Comparison of ENCODE assay signal across 10 cellular contexts in genomic region chr20:33644313-33645071, GRCh38.
DNase-seq lines count a peak whose midpoint lies in the region; ATAC-seq and TF ChIP-seq lines count a peak whose summit lies in the region.
"Had no signal": no experiment of that assay in that cellular context is flagged by ENCODE, and none has a peak within 500 bp of the region (broad histone marks: within the 10 kb centered on the region; RNA-seq: fewer than 3 reads in every experiment).

No MANE protein-coding gene starts in this region.

- no peaks in the 10 kb centered on the region for H3K27me3 ChIP-seq in parathyroid adenoma (ENCODE audit: control insufficient read depth, insufficient read depth, low read length)
- no peaks in the 10 kb centered on the region for H3K27me3 ChIP-seq in HAP-1 (ENCODE audit: low read depth)

- no peaks in the 10 kb centered on the region for H3K79me2 ChIP-seq in parathyroid adenoma

- H3K4me1 Mint-ChIP-seq in effector memory CD8-positive, alpha-beta T cell (ENCODE audit: low read depth in 2 of 2): peaks cover 9% of the 10 kb centered on the region in 2 donors

- no peak overlapping the region for H2AFZ ChIP-seq in parathyroid adenoma
- H2AFZ ChIP-seq: GM23248 had no signal

- H3K9me3 Mint-ChIP-seq in effector memory CD8-positive, alpha-beta T cell: no peaks in the 10 kb centered on the region
- H3K9me3 Mint-ChIP-seq: H9 had no signal

- H3K9ac ChIP-seq in parathyroid adenoma: no peak overlapping the region
- H3K9ac ChIP-seq: GM23248 had no signal

- H3K36me3 ChIP-seq in parathyroid adenoma (ENCODE audit: control insufficient read depth, insufficient read depth, low read length) (no peaks in the 10 kb centered on the region), HAP-1 (replicated peaks) (peaks cover 21% of the 10 kb centered on the region)

- no peak overlapping the region for H3K4me3 Mint-ChIP-seq in effector memory CD8-positive, alpha-beta T cell
- H3K4me3 Mint-ChIP-seq: H9 had no signal

- 0 out of 2 replicates have a peak overlapping the region, but pooled peaks have one; percentile 14 for H3K27ac ChIP-seq in 22Rv1
- peak overlapping the region; percentile 93 for H3K27ac ChIP-seq in C4-2B
- H3K27ac ChIP-seq in parathyroid adenoma: no peak overlapping the region
- H3K27ac ChIP-seq: GM23248 had no signal

- H3K4me3 ChIP-seq in parathyroid adenoma (ENCODE audit: low read depth, low read length) (no peak overlapping the region), HAP-1 (no peak overlapping the region)
- H3K4me3 ChIP-seq: GM23248 had no signal

- H3K9me3 ChIP-seq in parathyroid adenoma (ENCODE audit: control insufficient read depth, low read length): no peaks in the 10 kb centered on the region
- no peaks in the 10 kb centered on the region for H3K9me3 ChIP-seq in HAP-1

- peak overlapping the region; percentile 26 for H3K4me2 ChIP-seq in parathyroid adenoma (ENCODE audit: low read length)

- DNase-seq in effector memory CD8-positive, alpha-beta T cell: no peak
- DNase-seq in HAP-1 (ENCODE audit: low spot score in 2 of 2): no peak
- no peak for DNase-seq in NCI-H1436 (lab: John Stamatoyannopoulos, UW)
- DNase-seq: Calu3, DMS 273 treated with DMSO at 0.1 percent for 48 hours, GM23248, H9 had no signal

- no peak for ATAC-seq in effector memory CD8-positive, alpha-beta T cell (replicated peaks)

- H3K4me1 ChIP-seq in parathyroid adenoma (no peaks in the 10 kb centered on the region), HAP-1 (no peaks in the 10 kb centered on the region)

- peaks cover 46% of the 10 kb centered on the region for H3K36me3 Mint-ChIP-seq in effector memory CD8-positive, alpha-beta T cell (ENCODE audit: insufficient read depth)

- TF ChIP-seq CTCF in 22Rv1 (IDR thresholded peaks at IDR 0.05) (no peak), C4-2B (conservative IDR thresholded peaks at IDR 0.05) (no peak), parathyroid adenoma (IDR thresholded peaks at IDR 0.05) (no peak)

- peak overlapping the region; percentile 56 to 70 for H3K27ac Mint-ChIP-seq in effector memory CD8-positive, alpha-beta T cell

- in situ Hi-C loops in HAP-1 (cut with MboI; ENCODE audit: low sequenced_read_pairs): no loop called here

- no peaks in the 10 kb centered on the region for H3K27me3 Mint-ChIP-seq in effector memory CD8-positive, alpha-beta T cell
